In the genomic region with DNA sequence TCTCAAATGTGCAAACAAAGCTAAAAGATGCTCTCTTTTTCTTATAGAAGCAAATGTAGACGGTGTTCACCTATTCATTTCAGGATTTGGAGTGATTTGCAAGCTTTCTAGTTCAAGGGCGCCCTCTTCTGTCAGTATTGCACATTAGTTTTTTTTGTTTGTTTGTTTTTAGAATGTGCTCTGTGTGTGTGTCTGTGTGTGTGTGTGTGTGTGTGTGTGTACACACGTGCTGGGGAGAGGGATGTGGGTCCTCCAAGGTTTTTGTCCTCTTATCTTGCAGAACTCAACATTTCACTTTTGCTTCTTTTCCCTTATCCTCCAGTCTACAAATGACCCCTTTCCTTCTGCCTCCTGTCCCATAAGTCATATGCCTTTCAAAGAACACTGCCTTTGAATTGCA, we compare ENCODE assay signal across 8 cellular contexts. TPM values are rescaled to one million over a fixed set of nuclear protein-coding genes. Genes with fewer than 3 reads are reported as not detected.
DNase-seq lines count a peak whose midpoint lies in the region; ATAC-seq and TF ChIP-seq lines count a peak whose summit lies in the region.

No MANE protein-coding gene starts in this region.

- ATAC-seq in psoas muscle (peak; percentile 60 to 89 (median 70)), HG02870 (IDR thresholded peaks at IDR 0.05; ENCODE audit: unreplicated experiment) (no peak), GM19395 (IDR thresholded peaks at IDR 0.05; ENCODE audit: unreplicated experiment) (no peak)

- H3K4me1 Mint-ChIP-seq in glutamatergic neuron (ENCODE audit: low read depth, unreplicated experiment) = peaks cover 12% of the 10 kb centered on the region

- no peaks in the 10 kb centered on the region for H3K4me1 ChIP-seq in psoas muscle

- intact Hi-C loops in psoas muscle (cut with DNase I) = loop anchor here (2.0 to 10.0 kb wide), 4 partner anchors 49 to 335 kb away; no protein-coding TSS in a partner anchor

- peaks cover 2% of the 10 kb centered on the region for H3K9me3 Mint-ChIP-seq in glutamatergic neuron (ENCODE audit: unreplicated experiment)

- no peak overlapping the region for H3K4me3 ChIP-seq in psoas muscle

- TF ChIP-seq CTCF in glutamatergic neuron (IDR thresholded peaks at IDR 0.05; ENCODE audit: partially characterized antibody, unreplicated experiment) (peak; percentile 73), psoas muscle (IDR thresholded peaks at IDR 0.05) (peak; percentile 69)

- no peaks in the 10 kb centered on the region for H3K36me3 Mint-ChIP-seq in glutamatergic neuron (ENCODE audit: unreplicated experiment)

- WGBS in psoas muscle, 3 donors = 1 to 2% (median 2%) methylated on average over 3 of the region's 3 CpGs

- peak; percentile 49 for DNase-seq in Daoy (ENCODE audit: low read depth)
- peak; percentile 61 for DNase-seq in LoVo (ENCODE audit: low spot score)
- peak; percentile 3 for DNase-seq in OCI-M2 (lab: John Stamatoyannopoulos, UW; ENCODE audit: unreplicated experiment)
- peak; percentile 29 for DNase-seq in activated gamma-delta T cell treated with anti-CD3 and anti-CD28 coated beads, Interleukin-2, amount 50 U/mL, for 16 hours (ENCODE audit: low read depth)
- no peak for DNase-seq in glutamatergic neuron
- DNase-seq in psoas muscle = peak in 1 of 2 donors; percentile 27

- no peaks in the 10 kb centered on the region for H3K27me3 ChIP-seq in psoas muscle (ENCODE audit: insufficient read depth in 3 of 3, low read length in 2 of 3)

- no peak overlapping the region for H3K27ac Mint-ChIP-seq in glutamatergic neuron (ENCODE audit: unreplicated experiment)

- no peaks in the 10 kb centered on the region for H3K9me3 ChIP-seq in psoas muscle

- no peak overlapping the region for H3K4me3 Mint-ChIP-seq in glutamatergic neuron (ENCODE audit: unreplicated experiment)

- H3K36me3 ChIP-seq in psoas muscle (ENCODE audit: insufficient read depth in 1 of 2, low read depth in 1 of 2) = peaks cover 0 to 8% of the 10 kb centered on the region in 2 donors

- no peak overlapping the region for H3K27ac ChIP-seq in psoas muscle

- H3K27me3 Mint-ChIP-seq in glutamatergic neuron (ENCODE audit: unreplicated experiment) = peaks cover 5% of the 10 kb centered on the region

RNA-seq across cellular contexts. Expression of a gene that starts 23.5 kb away (rescaled TPM):
- total RNA-seq in Daoy (2014; rRNA removed; shearing (Covaris generic)) = 0.74 and 1.8 TPM in 2 replicates
- total RNA-seq in glutamatergic neuron (ENCODE audit: unreplicated experiment) (8.9 TPM), psoas muscle (1 to 10 TPM; 2.4 to 4.1 (median 3.0) TPM)
- polyA plus RNA-seq in psoas muscle = 1 to 10 TPM in 2 of 3 donors, under 1 TPM in 1; 0.77 to 1.8 (median 1.2) TPM

RNA-seq across cellular contexts. Expression of a gene that starts 52.0 kb away (rescaled TPM):
- total RNA-seq in Daoy (2014; rRNA removed; shearing (Covaris generic)) = 5.3 and 5.7 TPM in 2 replicates
- total RNA-seq in glutamatergic neuron (ENCODE audit: unreplicated experiment) = 7.5 TPM
- 1 to 10 TPM; 3.0 to 7.2 (median 5.7) TPM for total RNA-seq in psoas muscle
- polyA plus RNA-seq in psoas muscle = 10 to 100 TPM in 1 of 3 donors, 1 to 10 TPM in 2; 3.1 to 16.5 (median 4.2) TPM

Comparison
In these comparisons a context has a peak if more than half of its experiments do, and no peak if none do; other contexts are left out.
1. ATAC-seq: peak in psoas muscle (4 of 4); none in HG02870 (single experiment) and GM19395 (single experiment).